ENCODE assay signal across 11 cellular contexts in the genomic region with DNA sequence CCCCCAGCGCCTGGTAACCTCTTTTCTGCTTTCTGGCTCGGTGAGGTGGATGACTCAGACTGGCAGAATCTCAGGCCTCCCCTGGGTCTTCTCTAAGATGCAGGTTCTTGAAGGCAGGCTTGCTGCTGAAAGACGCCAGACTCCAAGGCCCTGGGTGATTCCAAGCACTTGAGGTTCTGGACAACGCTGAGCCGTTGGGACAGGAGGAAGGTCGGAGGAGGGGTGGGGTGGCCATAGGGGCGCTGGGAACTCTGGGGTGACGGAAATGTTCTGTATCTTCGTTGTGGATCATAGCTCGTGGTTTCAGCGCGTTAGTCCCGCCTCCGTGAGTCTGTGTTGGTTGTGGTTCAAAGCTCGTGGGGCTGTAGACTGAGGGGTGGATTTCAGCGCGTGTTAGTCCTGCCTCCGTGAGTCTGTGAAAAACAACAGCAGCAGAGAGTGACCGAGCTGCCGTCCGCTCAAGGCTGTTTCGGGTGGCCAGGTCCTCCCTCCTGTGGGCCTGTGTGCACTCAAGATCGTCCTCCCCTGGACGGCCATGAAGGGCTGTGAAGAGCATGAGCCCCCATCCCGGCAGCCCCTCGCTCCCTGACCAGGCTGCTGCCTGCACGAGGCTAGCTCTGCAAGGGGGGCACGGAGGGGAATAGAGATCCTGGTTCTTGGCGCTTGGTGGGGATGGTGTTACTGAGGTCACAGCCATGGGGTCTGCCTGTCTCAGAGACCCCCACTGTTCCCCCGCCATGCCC. TPM values are rescaled to one million over a fixed set of nuclear protein-coding genes. Genes with fewer than 3 reads are reported as not detected.
DNase-seq lines count a peak whose midpoint lies in the region; ATAC-seq and TF ChIP-seq lines count a peak whose summit lies in the region.
"Had no signal": no experiment of that assay in that cellular context is flagged by ENCODE, and none has a peak within 500 bp of the region (broad histone marks: within the 10 kb centered on the region; RNA-seq: fewer than 3 reads in every experiment).

No MANE protein-coding gene starts in this region.

- peak overlapping the region; percentile 37 to 90 (median 81) for H3K4me2 ChIP-seq in BLaER1 treated with 17β-estradiol and CSF1 and Interleukin-3, amounts not matched to agents 10 nM and 100 nM
- H3K4me2 ChIP-seq in SK-N-SH, result no peak overlapping the region

- no peak overlapping the region for H3K4me3 ChIP-seq in BLaER1 treated with 17β-estradiol and CSF1 and Interleukin-3, amounts not matched to agents 10 nM and 100 nM
- H3K4me3 ChIP-seq in SK-N-SH (ENCODE audit: low read depth in 2 of 2, low read length in 1 of 2), result no peak overlapping the region

- H2AFZ ChIP-seq in SK-N-SH (ENCODE audit: low read depth), result no peak overlapping the region

- H3K27me3 ChIP-seq in BLaER1 treated with 17β-estradiol and CSF1 and Interleukin-3, amounts not matched to agents 10 nM and 100 nM, result peaks cover 0 to 31% (median 0%) of the 10 kb centered on the region in 11 experiments; a peak in 5 of 22 replicates
- no peaks in the 10 kb centered on the region for H3K27me3 ChIP-seq in SK-N-SH (ENCODE audit: insufficient read depth)

- peaks cover 4% of the 10 kb centered on the region for H3F3A ChIP-seq in SK-N-SH (replicated peaks; ENCODE audit: insufficient read depth)

- no peaks in the 10 kb centered on the region; a peak in 1 of 22 replicates for H4K20me1 ChIP-seq in BLaER1 treated with 17β-estradiol and CSF1 and Interleukin-3, amounts not matched to agents 10 nM and 100 nM
- no peaks in the 10 kb centered on the region for H4K20me1 ChIP-seq in SK-N-SH (ENCODE audit: insufficient read depth)

- intact Hi-C loops in CD14-positive monocyte (cut with micrococcal nuclease), result no loop called here

- WGBS in SK-N-SH (ENCODE audit: low lambda C conversion rate), result 73% methylated on average over 20 of the region's 30 CpGs

- TF ChIP-seq EP300 in SK-N-SH (IDR thresholded peaks at IDR 0.05; ENCODE audit: borderline replicate concordance in 1 of 2, low read depth in 1 of 2, low read length in 1 of 2), result no peak

- TF ChIP-seq CTCF in SK-N-SH (IDR thresholded peaks at IDR 0.05) (no peak), CD14-positive monocyte (IDR thresholded peaks at IDR 0.05) (no peak)

- peak overlapping the region in 3 of 11 experiments; percentile 14 to 46 (median 33); a peak in 5 of 22 replicates for H3K27ac ChIP-seq in BLaER1 treated with 17β-estradiol and CSF1 and Interleukin-3, amounts not matched to agents 10 nM and 100 nM
- no peak overlapping the region for H3K27ac ChIP-seq in SK-N-SH (ENCODE audit: low read depth in 2 of 2, low read length in 1 of 2)
- H3K27ac ChIP-seq: HL-60 had no signal

- POLR2A ChIA-PET in SK-N-SH (lab: Yijun Ruan, JAX), result no interaction called here
- POLR2A ChIA-PET in naive thymus-derived CD8-positive, alpha-beta T cell (lab: Charles Lee), result interaction anchor here (0.7 to 1.5 kb wide), 5 partner anchors 19 to 145 kb away, joined by 3 to 11 read pairs (median 3); a partner anchor contains a TSS

- peaks cover 15 to 41% (median 36%) of the 10 kb centered on the region in 10 experiments for H3K4me1 ChIP-seq in BLaER1 treated with 17β-estradiol and CSF1 and Interleukin-3, amounts not matched to agents 10 nM and 100 nM
- H3K4me1 ChIP-seq in SK-N-SH (ENCODE audit: control insufficient read depth in 1 of 2, insufficient read depth in 2 of 2, low read depth in 1 of 2, low read length in 1 of 2), result peaks cover 0 to 14% of the 10 kb centered on the region in 2 experiments; a peak in 1 of 4 replicates

- ATAC-seq in naive thymus-derived CD8-positive, alpha-beta T cell, result peak; percentile 99

- H3K4me1 Mint-ChIP-seq in naive thymus-derived CD8-positive, alpha-beta T cell, result peaks cover 10 to 35% (median 16%) of the 10 kb centered on the region in 4 donors
- H3K4me1 Mint-ChIP-seq in CD14-positive monocyte, result peaks cover 15% of the 10 kb centered on the region

- H3K36me3 ChIP-seq in BLaER1 treated with 17β-estradiol and CSF1 and Interleukin-3, amounts not matched to agents 10 nM and 100 nM, result peaks cover 0 to 4% (median 0%) of the 10 kb centered on the region in 11 experiments; a peak in 1 of 22 replicates
- H3K36me3 ChIP-seq in SK-N-SH (replicated peaks in 1 of 2; ENCODE audit: control insufficient read depth in 1 of 2, insufficient read depth in 2 of 2, low read length in 1 of 2), result no peaks in the 10 kb centered on the region

- H3K4me3 Mint-ChIP-seq in naive thymus-derived CD8-positive, alpha-beta T cell, result peak overlapping the region; percentile 38 to 85 (median 74)
- H3K4me3 Mint-ChIP-seq in CD14-positive monocyte, result no peak overlapping the region

- H3K9me2 ChIP-seq in SK-N-SH, result no peaks in the 10 kb centered on the region

- CTCF ChIA-PET in SK-N-SH (lab: Yijun Ruan, JAX), result no interaction called here

- H3K9me3 Mint-ChIP-seq in naive thymus-derived CD8-positive, alpha-beta T cell, result peaks cover 0 to 25% (median 5%) of the 10 kb centered on the region in 9 donors
- peaks cover 16 to 24% (median 19%) of the 10 kb centered on the region in 7 donors for H3K9me3 Mint-ChIP-seq in CD14-positive monocyte

- H3K9me3 ChIP-seq in BLaER1 treated with 17β-estradiol and CSF1 and Interleukin-3, amounts not matched to agents 10 nM and 100 nM (replicated peaks in 1 of 11), result peaks cover 18 to 22% (median 21%) of the 10 kb centered on the region in 11 experiments
- peaks cover 11% of the 10 kb centered on the region; the same call in 1 of the 2 replicates for H3K9me3 ChIP-seq in SK-N-SH

- H3K27ac Mint-ChIP-seq in naive thymus-derived CD8-positive, alpha-beta T cell, result peak overlapping the region; percentile 74 to 94 (median 89)
- H3K27ac Mint-ChIP-seq in CD14-positive monocyte, result peak overlapping the region in 3 of 7 donors; percentile 16 to 64 (median 21)

- peaks cover 0 to 3% (median 0%) of the 10 kb centered on the region in 5 donors for H3K27me3 Mint-ChIP-seq in naive thymus-derived CD8-positive, alpha-beta T cell
- H3K27me3 Mint-ChIP-seq in CD14-positive monocyte (ENCODE audit: low read depth in 3 of 3), result peaks cover 6 to 14% (median 10%) of the 10 kb centered on the region in 3 donors

- H3K79me2 ChIP-seq in SK-N-SH (ENCODE audit: insufficient read depth), result no peaks in the 10 kb centered on the region

- peak overlapping the region in 4 of 11 experiments; percentile 26 to 43 (median 35); a peak in 6 of 22 replicates for H3K9ac ChIP-seq in BLaER1 treated with 17β-estradiol and CSF1 and Interleukin-3, amounts not matched to agents 10 nM and 100 nM
- no peak overlapping the region for H3K9ac ChIP-seq in SK-N-SH

- DNase-seq in SK-N-SH (no peak), CD14-positive monocyte (ENCODE audit: low spot score) (no peak), NCI-H524 (lab: John Stamatoyannopoulos, UW) (no peak), NOMO-1 treated with dmso at 0.1 percent for 144 hours (lab: John Stamatoyannopoulos, UW; ENCODE audit: unreplicated experiment) (no peak), RKO (ENCODE audit: low spot score) (no peak)
- DNase-seq in activated gamma-delta T cell treated with anti-CD3 and anti-CD28 coated beads, Interleukin-2, amount 50 U/mL, for 16 hours (ENCODE audit: low read depth), result peak; percentile 15
- DNase-seq in naive thymus-derived CD8-positive, alpha-beta T cell, result peak in 9 of 10 donors; percentile 27 to 73 (median 40)
- DNase-seq: foreskin melanocyte, NCI-H2107 had no signal

- peaks cover 0 to 1% (median under 1%) of the 10 kb centered on the region in 3 donors for H3K36me3 Mint-ChIP-seq in naive thymus-derived CD8-positive, alpha-beta T cell
- H3K36me3 Mint-ChIP-seq in CD14-positive monocyte, result peaks cover 27 to 28% of the 10 kb centered on the region in 2 donors

- TF ChIP-seq RAD21 in SK-N-SH (IDR thresholded peaks at IDR 0.05; ENCODE audit: low read length), result no peak

TF ChIP-seq in SK-N-SH, 30 proteins besides CTCF, POLR2A, EP300 and RAD21:
- TF ChIP-seq MXI1 (IDR thresholded peaks at IDR 0.05; ENCODE audit: low read depth, low read length), result no peak
- TF ChIP-seq POLR2AphosphoS5 (IDR thresholded peaks at IDR 0.05; ENCODE audit: low read depth, low read length), result no peak
- TF ChIP-seq YY1 (IDR thresholded peaks at IDR 0.05; ENCODE audit: low read depth), result no peak
- no peak for TF ChIP-seq RCOR1 (IDR thresholded peaks at IDR 0.05; ENCODE audit: low read length)
- TF ChIP-seq FOSL2 (IDR thresholded peaks at IDR 0.05; ENCODE audit: borderline replicate concordance, low read depth), result 0 out of 2 replicates have a peak, but pooled peaks have one; percentile 25
- no peak for TF ChIP-seq NFIC (IDR thresholded peaks at IDR 0.05; ENCODE audit: borderline replicate concordance)

RNA-seq across cellular contexts. Expression of a gene that starts 7.7 kb away (rescaled TPM):
- polyA plus RNA-seq in SK-N-SH (2012; rRNA removed) (3.1 and 8.2 TPM in 2 replicates), CD14-positive monocyte (under 1 TPM; 0.35 to 0.40 TPM)
- 2.1 and 4.3 TPM in 2 replicates for polyA plus RNA-seq in SK-N-SH (2012; cell fraction: cytosol; rRNA removed)
- 6.4 and 11.3 TPM in 2 replicates for polyA plus RNA-seq in SK-N-SH (2012; cell fraction: nucleus; rRNA removed)
- not detected for total RNA-seq in naive thymus-derived CD8-positive, alpha-beta T cell
- not detected for polyA plus RNA-seq in naive thymus-derived CD8-positive, alpha-beta T cell

Comparison
In these comparisons a context has a peak if more than half of its experiments do, and no peak if none do; other contexts are left out.
1. DNase-seq: peak in activated gamma-delta T cell treated with anti-CD3 and anti-CD28 coated beads, Interleukin-2, amount 50 U/mL, for 16 hours (single experiment) and naive thymus-derived CD8-positive, alpha-beta T cell (9 of 10); none in SK-N-SH (single experiment), CD14-positive monocyte (single experiment), NCI-H524 (0 of 2), NOMO-1 treated with dmso at 0.1 percent for 144 hours (single experiment) and RKO (single experiment).
2. H3K4me3 Mint-ChIP-seq: peak in naive thymus-derived CD8-positive, alpha-beta T cell (10 of 10); none in CD14-positive monocyte (0 of 2).